ENCODE assay signal across 8 cellular contexts in the genomic region with DNA sequence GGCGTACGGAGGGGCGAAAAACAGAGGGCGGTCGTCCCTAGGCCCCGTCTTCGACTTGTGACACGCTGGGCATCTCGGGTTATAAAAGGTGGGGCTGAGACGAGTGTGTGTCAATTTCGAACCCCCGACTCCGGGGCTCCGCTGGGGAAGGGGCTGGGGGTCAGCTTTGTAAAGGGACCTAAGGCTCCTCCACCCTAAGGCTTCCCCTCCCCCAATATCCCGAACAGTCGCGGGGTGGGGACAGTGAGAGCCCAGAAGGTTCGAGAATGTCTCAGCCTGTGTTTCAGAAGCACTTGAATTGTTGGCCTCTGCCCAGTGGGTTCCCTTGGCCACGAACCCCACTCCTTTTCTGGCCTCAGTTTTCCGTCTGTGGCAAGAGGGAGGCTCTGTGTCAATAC. TPM values are rescaled to one million over a fixed set of nuclear protein-coding genes. Genes with fewer than 3 reads are reported as not detected.
DNase-seq lines count a peak whose midpoint lies in the region; ATAC-seq and TF ChIP-seq lines count a peak whose summit lies in the region.

No MANE protein-coding gene starts in this region.

- H3K4me3 Mint-ChIP-seq in activated naive CD8-positive, alpha-beta T cell treated with anti-CD3 and anti-CD28 coated beads, Interleukin-2, amount 50 U/mL, for 24 hours: peak overlapping the region; percentile 86

- no peaks in the 10 kb centered on the region for H3K9me3 ChIP-seq in right atrium auricular region

- peak; percentile 40 for DNase-seq in AG08395 (ENCODE audit: low spot score)
- DNase-seq in activated naive CD8-positive, alpha-beta T cell treated with anti-CD3 and anti-CD28 coated beads, Interleukin-2, amount 50 U/mL, for 24 hours: peak; percentile 19
- DNase-seq in right atrium auricular region (ENCODE audit: low spot score): peak; percentile 60
- DNase-seq in putamen (ENCODE audit: low spot score): peak; percentile 68
- no peak for DNase-seq in posterior vena cava (ENCODE audit: low spot score)
- DNase-seq in NCI-H1048 (lab: John Stamatoyannopoulos, UW): no peak

- H3K4me1 Mint-ChIP-seq in activated naive CD8-positive, alpha-beta T cell treated with anti-CD3 and anti-CD28 coated beads, Interleukin-2, amount 50 U/mL, for 24 hours: peaks cover 17% of the 10 kb centered on the region

- H3K27me3 ChIP-seq in right atrium auricular region: no peaks in the 10 kb centered on the region

- peak overlapping the region; percentile 92 to 96 for H3K4me3 ChIP-seq in right atrium auricular region

- H3K36me3 Mint-ChIP-seq in activated naive CD8-positive, alpha-beta T cell treated with anti-CD3 and anti-CD28 coated beads, Interleukin-2, amount 50 U/mL, for 24 hours (ENCODE audit: low read depth): peaks cover 24% of the 10 kb centered on the region

- no peak for TF ChIP-seq CTCF in right atrium auricular region (IDR thresholded peaks at IDR 0.05)

- peak overlapping the region; percentile 88 for H3K27ac Mint-ChIP-seq in activated naive CD8-positive, alpha-beta T cell treated with anti-CD3 and anti-CD28 coated beads, Interleukin-2, amount 50 U/mL, for 24 hours

- peaks cover 33% of the 10 kb centered on the region for H3K36me3 ChIP-seq in right atrium auricular region

- H3K27me3 Mint-ChIP-seq in activated naive CD8-positive, alpha-beta T cell treated with anti-CD3 and anti-CD28 coated beads, Interleukin-2, amount 50 U/mL, for 24 hours: no peaks in the 10 kb centered on the region

- H3K27ac ChIP-seq in right atrium auricular region: peak overlapping the region; percentile 99

- H3K4me1 ChIP-seq in right atrium auricular region: peaks cover 0 to 45% of the 10 kb centered on the region in 2 donors

- no peaks in the 10 kb centered on the region for H3K9me3 Mint-ChIP-seq in activated naive CD8-positive, alpha-beta T cell treated with anti-CD3 and anti-CD28 coated beads, Interleukin-2, amount 50 U/mL, for 24 hours

- intact Hi-C loops in posterior vena cava (cut with DNase I): no loop called here

- peak; percentile 17 for ATAC-seq in HG02840 (IDR thresholded peaks at IDR 0.05; ENCODE audit: low FRiP score, unreplicated experiment)
- no peak for ATAC-seq in activated naive CD8-positive, alpha-beta T cell treated with anti-CD3 and anti-CD28 coated beads, Interleukin-2, amount 50 U/mL, for 24 hours
- no peak for ATAC-seq in HG02981 (IDR thresholded peaks at IDR 0.05; ENCODE audit: unreplicated experiment)

RNA-seq across cellular contexts. Expression of gene SELENOW, which starts 0.5 kb away (rescaled TPM):
- total RNA-seq in right atrium auricular region: 1,000 to 10,000 TPM; 1,458 to 1,507 TPM
- total RNA-seq in posterior vena cava: 100 to 1,000 TPM; 404 to 512 TPM

RNA-seq across cellular contexts. Expression of gene TPRX1, which starts 25.4 kb away (rescaled TPM):
- total RNA-seq in right atrium auricular region (not detected), posterior vena cava (not detected)

RNA-seq across cellular contexts. Expression of gene NOP53, which starts 33.6 kb away (rescaled TPM):
- 100 to 1,000 TPM; 143 to 243 TPM for total RNA-seq in right atrium auricular region
- total RNA-seq in posterior vena cava: 100 to 1,000 TPM; 184 to 201 TPM

RNA-seq across cellular contexts. Expression of gene CRX, which starts 42.8 kb away (rescaled TPM):
- total RNA-seq in right atrium auricular region: not detected
- not detected for total RNA-seq in posterior vena cava

Comparison
In these comparisons a context has a peak if more than half of its experiments do, and no peak if none do; other contexts are left out.
1. DNase-seq: peak in AG08395 (single experiment), activated naive CD8-positive, alpha-beta T cell treated with anti-CD3 and anti-CD28 coated beads, Interleukin-2, amount 50 U/mL, for 24 hours (single experiment), right atrium auricular region (single experiment) and putamen (single experiment); none in posterior vena cava (single experiment) and NCI-H1048 (single experiment).